ENCODE assay signal across 24 cellular contexts in genomic region chr18:6323319-6323889, GRCh38.
"Had no signal": no experiment of that assay in that cellular context is flagged by ENCODE, and none has a peak within 500 bp of the region (broad histone marks: within the 10 kb centered on the region; RNA-seq: fewer than 3 reads in every experiment).

No MANE protein-coding gene starts in this region.

- H3K27me3 ChIP-seq: colonic mucosa, esophagus squamous epithelium, gastrocnemius medialis, heart right ventricle had no signal

- H3K4me3 ChIP-seq: colonic mucosa, esophagus squamous epithelium, gastrocnemius medialis, heart right ventricle, left ventricle myocardium inferior, lower lobe of right lung had no signal

- H3K4me1 ChIP-seq: colonic mucosa, gastrocnemius medialis, lower lobe of right lung had no signal

- H3K9me3 ChIP-seq: colonic mucosa, gastrocnemius medialis had no signal

- ATAC-seq: effector memory CD8-positive, alpha-beta T cell; esophagus mucosa; gastrocnemius medialis; heart right ventricle; left cardiac atrium; lower lobe of right lung had no signal

- H3K27ac ChIP-seq: colonic mucosa, epithelial cell of prostate, esophagus squamous epithelium, gastrocnemius medialis, heart right ventricle, left ventricle myocardium inferior, lower lobe of right lung had no signal

- DNase-seq: colonic mucosa; cortex of kidney; effector CD8-positive, alpha-beta T cell; effector memory CD8-positive, alpha-beta T cell; endodermal cell; erythroblast; esophagus squamous epithelium; foreskin fibroblast; foreskin melanocyte; gastrocnemius medialis; glutamatergic neuron; head of caudate nucleus; heart right ventricle; hippocampal formation; left cardiac atrium; left ventricle myocardium inferior; lower lobe of right lung; mesenchymal stem cell; midbrain had no signal

- H3K36me3 ChIP-seq: colonic mucosa, gastrocnemius medialis, heart right ventricle, lower lobe of right lung had no signal

- FAIRE-seq: endometrium, islet of Langerhans, keratinocyte had no signal
